Comparison of ENCODE assay signal across 8 cellular contexts in genomic region chr12:32273063-32273521, GRCh38.
A peak's percentile ranks its signal among the peaks of the same experiment; 100 is the strongest.
DNase-seq lines count a peak whose midpoint lies in the region; ATAC-seq and TF ChIP-seq lines count a peak whose summit lies in the region.

No MANE protein-coding gene starts in this region.

- H3K9me3 Mint-ChIP-seq in GM23338, result no peaks in the 10 kb centered on the region
- no peaks in the 10 kb centered on the region for H3K9me3 Mint-ChIP-seq in mesothelial cell of epicardium

- H3K27ac Mint-ChIP-seq in GM23338, result peak overlapping the region; percentile 50; the same call in 1 of the 2 replicates
- peak overlapping the region; percentile 71 for H3K27ac Mint-ChIP-seq in mesothelial cell of epicardium

- TF ChIP-seq CTCF in GM23338 (conservative IDR thresholded peaks at IDR 0.05; ENCODE audit: low read depth in 2 of 2), result no peak
- TF ChIP-seq CTCF in mesothelial cell of epicardium (IDR thresholded peaks at IDR 0.05; ENCODE audit: unreplicated experiment), result no peak

- 0 out of 2 replicates have a peak overlapping the region, but pooled peaks have one; percentile 25 for H3K4me2 ChIP-seq in GM23338

- H3K36me3 Mint-ChIP-seq in GM23338 (ENCODE audit: low read depth) (no peaks in the 10 kb centered on the region), mesothelial cell of epicardium (no peaks in the 10 kb centered on the region)

- H2AFZ ChIP-seq in GM23338, result no peak overlapping the region

- peak; percentile 68 for ATAC-seq in GM18511 (IDR thresholded peaks at IDR 0.05; ENCODE audit: unreplicated experiment)
- ATAC-seq in GM23338, result peak; percentile 43

- H3K79me2 ChIP-seq in GM23338 (replicated peaks; ENCODE audit: insufficient read depth), result peaks cover 23% of the 10 kb centered on the region

- H3K27me3 ChIP-seq in GM23338 (ENCODE audit: insufficient read depth), result no peaks in the 10 kb centered on the region

- no peaks in the 10 kb centered on the region; the same call in 1 of the 2 replicates for H4K20me1 ChIP-seq in GM23338 (replicated peaks; ENCODE audit: insufficient read depth)

- H3F3A ChIP-seq in GM23338 (replicated peaks; ENCODE audit: low read depth), result no peaks in the 10 kb centered on the region

- no peak for DNase-seq in GM23338 (ENCODE audit: low spot score)
- DNase-seq in NAMALWA (ENCODE audit: low spot score), result peak; percentile 69
- no peak for DNase-seq in mesothelial cell of epicardium (ENCODE audit: low spot score in 2 of 2, unreplicated experiment in 2 of 2)
- no peak for DNase-seq in G401 (ENCODE audit: low spot score)
- DNase-seq in dedifferentiated amniotic fluid mesenchymal stem cell (ENCODE audit: extremely low spot score), result no peak
- DNase-seq in RKO (ENCODE audit: low spot score), result no peak
- no peak for DNase-seq in COLO668 (lab: John Stamatoyannopoulos, UW; ENCODE audit: unreplicated experiment)

- no peak overlapping the region for H3K4me3 ChIP-seq in GM23338

- peaks cover 21% of the 10 kb centered on the region for H3K4me1 ChIP-seq in GM23338 (ENCODE audit: insufficient read depth)

- no peaks in the 10 kb centered on the region for H3K36me3 ChIP-seq in GM23338 (ENCODE audit: insufficient read depth)

- in situ Hi-C loops in G401 (cut with HindIII; ENCODE audit: low sequenced_read_pairs), result no loop called here

- no peaks in the 10 kb centered on the region for H3K9me2 ChIP-seq in GM23338 (ENCODE audit: insufficient read depth)

- peaks cover 31% of the 10 kb centered on the region for H3K4me1 Mint-ChIP-seq in GM23338
- peaks cover 34% of the 10 kb centered on the region for H3K4me1 Mint-ChIP-seq in mesothelial cell of epicardium

- H3K27me3 Mint-ChIP-seq in GM23338 (ENCODE audit: insufficient read depth, low read depth, poor library complexity), result peaks cover 2% of the 10 kb centered on the region
- no peaks in the 10 kb centered on the region for H3K27me3 Mint-ChIP-seq in mesothelial cell of epicardium (ENCODE audit: low read depth)

- peak overlapping the region; percentile 10; the same call in 1 of the 2 replicates for H3K27ac ChIP-seq in GM23338 (ENCODE audit: low read depth)

- no peak overlapping the region for H3K4me3 Mint-ChIP-seq in GM23338
- H3K4me3 Mint-ChIP-seq in mesothelial cell of epicardium, result no peak overlapping the region

TF ChIP-seq in GM23338, 12 proteins besides CTCF, POLR2A, EP300 and RAD21:
- TF ChIP-seq POLR2AphosphoS5 (IDR thresholded peaks at IDR 0.05; ENCODE audit: low read depth) (no peak), JUNB (IDR thresholded peaks at IDR 0.05; ENCODE audit: unreplicated experiment) (no peak), ZNF462 (CRISPR knock-in tag; IDR thresholded peaks at IDR 0.05) (no peak), ETS1 (IDR thresholded peaks at IDR 0.05) (no peak), ZNF331 (CRISPR knock-in tag; IDR thresholded peaks at IDR 0.05; ENCODE audit: low read depth) (no peak), REST (IDR thresholded peaks at IDR 0.05; ENCODE audit: unreplicated experiment) (no peak), EZH2 (IDR thresholded peaks at IDR 0.05; ENCODE audit: low read depth, unreplicated experiment) (no peak), ZNF114 (CRISPR knock-in tag; IDR thresholded peaks at IDR 0.05) (no peak), NANOG (IDR thresholded peaks at IDR 0.05; ENCODE audit: borderline replicate concordance) (no peak), EZH2phosphoT487 (IDR thresholded peaks at IDR 0.05; ENCODE audit: unreplicated experiment) (no peak)
